In genomic region chr1:174818014-174818616, GRCh38 we compare ENCODE assay signal across 15 cellular contexts.
DNase-seq lines count a peak whose midpoint lies in the region; ATAC-seq, FAIRE-seq and TF ChIP-seq lines count a peak whose summit lies in the region.
"Had no signal": no experiment of that assay in that cellular context is flagged by ENCODE, and none has a peak within 500 bp of the region (broad histone marks: within the 10 kb centered on the region; RNA-seq: fewer than 3 reads in every experiment).

No MANE protein-coding gene starts in this region.

- H3K36me3 ChIP-seq in bronchial epithelial cell (ENCODE audit: control insufficient read depth, insufficient read depth, low read length) = no peaks in the 10 kb centered on the region
- H3K36me3 ChIP-seq: neutrophil, SJSA1 had no signal

- H3K4me3 ChIP-seq in bronchial epithelial cell (ENCODE audit: low read depth, low read length) = no peak overlapping the region
- H3K4me3 ChIP-seq: SJSA1 had no signal

- ATAC-seq in GM18858 (IDR thresholded peaks at IDR 0.05; ENCODE audit: unreplicated experiment) (peak; percentile 46), GM21367 (IDR thresholded peaks at IDR 0.05; ENCODE audit: unreplicated experiment) (peak; percentile 47), HG03066 (IDR thresholded peaks at IDR 0.05; ENCODE audit: low read depth, unreplicated experiment) (peak; percentile 56), HG03439 (IDR thresholded peaks at IDR 0.05; ENCODE audit: unreplicated experiment) (no peak)

- DNase-seq in bronchial epithelial cell (ENCODE audit: low read depth) (peak; percentile 23), NCI-H345 treated with DMSO at 0.1 percent for 48 hours (lab: John Stamatoyannopoulos, UW; ENCODE audit: unreplicated experiment) (no peak), activated T-cell treated with anti-CD3 and anti-CD28 coated beads for 4 hours (no peak)
- DNase-seq: activated CD8-positive, alpha-beta T cell treated with anti-CD3 and anti-CD28 coated beads for 36 hours; C1 segment of cervical spinal cord; DMS79; effector memory CD4-positive, alpha-beta T cell; mesenchymal stem cell; NCI-H1092 had no signal

- TF ChIP-seq CTCF in bronchial epithelial cell (IDR thresholded peaks at IDR 0.05; ENCODE audit: insufficient read depth, low read length, severe bottlenecking) = no peak

- H3K27me3 ChIP-seq in bronchial epithelial cell (ENCODE audit: control insufficient read depth, insufficient read depth, low read length) = no peaks in the 10 kb centered on the region
- H3K27me3 ChIP-seq: neutrophil, SJSA1 had no signal

- FAIRE-seq in bronchial epithelial cell (lab: Jason Lieb, UNC) = no peak
